10 cellular contexts compared by ENCODE assay signal in the genomic region with DNA sequence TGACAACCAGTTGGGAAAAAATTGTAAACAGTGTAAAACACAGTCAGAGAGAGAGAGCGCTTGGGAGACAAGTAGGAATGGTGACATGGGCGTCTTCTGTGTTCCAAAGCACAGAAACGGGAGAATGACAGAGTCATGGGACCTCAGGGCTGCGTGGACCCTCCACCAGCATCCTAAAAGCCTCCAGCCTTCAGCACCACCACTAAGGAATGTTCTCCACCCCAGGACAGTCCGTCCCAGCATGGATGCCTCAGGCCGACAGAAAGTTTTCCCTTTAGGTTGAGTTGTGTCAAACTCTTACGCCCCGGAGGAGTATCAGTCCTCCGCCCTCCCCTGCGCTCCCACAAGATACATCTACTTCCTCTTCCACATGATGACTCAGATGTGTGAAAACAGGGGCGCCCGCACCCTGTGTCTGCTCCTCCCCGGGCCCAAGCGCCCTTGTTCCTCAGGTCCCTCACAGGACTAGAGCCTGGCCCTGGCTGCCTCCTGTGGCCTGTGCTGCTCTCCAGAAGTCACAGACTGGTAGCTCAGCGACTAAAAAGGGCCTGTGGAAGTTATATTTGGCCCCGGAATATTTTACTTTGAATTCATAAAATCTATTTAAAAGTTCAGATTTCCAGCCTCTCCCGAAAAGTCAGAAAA.
A peak's percentile ranks its signal among the peaks of the same experiment; 100 is the strongest.
DNase-seq lines count a peak whose midpoint lies in the region; ATAC-seq lines count a peak whose summit lies in the region.
"Had no signal": no experiment of that assay in that cellular context is flagged by ENCODE, and none has a peak within 500 bp of the region (broad histone marks: within the 10 kb centered on the region; RNA-seq: fewer than 3 reads in every experiment).

No MANE protein-coding gene starts in this region.

- no peak overlapping the region for H3K27ac ChIP-seq in right cardiac atrium (ENCODE audit: low read length)
- H3K27ac ChIP-seq: SK-N-MC had no signal

- no peaks in the 10 kb centered on the region for H3K27me3 ChIP-seq in right cardiac atrium (ENCODE audit: control insufficient read depth, insufficient read depth)

- 83% methylated on average over 17 of the region's 17 CpGs for WGBS in right cardiac atrium

- H3K27me3 Mint-ChIP-seq in IgD-negative memory B cell: peaks cover 32% of the 10 kb centered on the region

- no peaks in the 10 kb centered on the region for H3K9me3 Mint-ChIP-seq in IgD-negative memory B cell

- H3K4me1 ChIP-seq in right cardiac atrium (ENCODE audit: control insufficient read depth, insufficient read depth, low read length): peaks cover 10% of the 10 kb centered on the region

- H3K4me3 ChIP-seq in right cardiac atrium (ENCODE audit: low read length): no peak overlapping the region
- H3K4me3 ChIP-seq: SK-N-MC had no signal

- intact Hi-C loops in right cardiac atrium (cut with DNase I): no loop called here

- peak; percentile 93 for DNase-seq in CD1c-positive myeloid dendritic cell (ENCODE audit: extremely low spot score)
- peak; percentile 30 for DNase-seq in activated CD8-positive, alpha-beta memory T cell treated with anti-CD3 and anti-CD28 coated beads, Interleukin-2, amount 50 U/mL, for 1 hour (ENCODE audit: extremely low read depth)
- DNase-seq in right cardiac atrium: peak; percentile 49 to 84 (median 79)
- DNase-seq in stimulated activated CD8-positive, alpha-beta memory T cell treated with anti-CD3 and anti-CD28 coated beads, Interleukin-7, amount 100 ng/mL, for 1 hour (ENCODE audit: low read depth in 2 of 2): peak; percentile 15 to 49
- no peak for DNase-seq in RKO (ENCODE audit: low spot score)
- DNase-seq in NCI-H524 (lab: John Stamatoyannopoulos, UW): no peak
- DNase-seq in NCI-H774 (lab: John Stamatoyannopoulos, UW): no peak
- DNase-seq: DND-41 had no signal

- H3K4me3 Mint-ChIP-seq in IgD-negative memory B cell: peak overlapping the region in 1 of 4 donors; percentile 63

- peak overlapping the region in 2 of 3 donors; percentile 36 to 69 for H3K27ac Mint-ChIP-seq in IgD-negative memory B cell

- H3K9me3 ChIP-seq in right cardiac atrium (ENCODE audit: control insufficient read depth, low read length): no peaks in the 10 kb centered on the region

- peak; percentile 28 to 43 for ATAC-seq in right cardiac atrium

- no peaks in the 10 kb centered on the region for H3K36me3 Mint-ChIP-seq in IgD-negative memory B cell

- peaks cover 5 to 11% (median 10%) of the 10 kb centered on the region in 3 donors for H3K4me1 Mint-ChIP-seq in IgD-negative memory B cell

Comparison
In these comparisons a context has a peak if more than half of its experiments do, and no peak if none do; other contexts are left out.
1. DNase-seq: peak in CD1c-positive myeloid dendritic cell (single experiment), activated CD8-positive, alpha-beta memory T cell treated with anti-CD3 and anti-CD28 coated beads, Interleukin-2, amount 50 U/mL, for 1 hour (single experiment), right cardiac atrium (3 of 3) and stimulated activated CD8-positive, alpha-beta memory T cell treated with anti-CD3 and anti-CD28 coated beads, Interleukin-7, amount 100 ng/mL, for 1 hour (2 of 2); none in RKO (single experiment), NCI-H524 (0 of 2) and NCI-H774 (single experiment).